1 cellular context compared by ENCODE assay signal in the genomic region with DNA sequence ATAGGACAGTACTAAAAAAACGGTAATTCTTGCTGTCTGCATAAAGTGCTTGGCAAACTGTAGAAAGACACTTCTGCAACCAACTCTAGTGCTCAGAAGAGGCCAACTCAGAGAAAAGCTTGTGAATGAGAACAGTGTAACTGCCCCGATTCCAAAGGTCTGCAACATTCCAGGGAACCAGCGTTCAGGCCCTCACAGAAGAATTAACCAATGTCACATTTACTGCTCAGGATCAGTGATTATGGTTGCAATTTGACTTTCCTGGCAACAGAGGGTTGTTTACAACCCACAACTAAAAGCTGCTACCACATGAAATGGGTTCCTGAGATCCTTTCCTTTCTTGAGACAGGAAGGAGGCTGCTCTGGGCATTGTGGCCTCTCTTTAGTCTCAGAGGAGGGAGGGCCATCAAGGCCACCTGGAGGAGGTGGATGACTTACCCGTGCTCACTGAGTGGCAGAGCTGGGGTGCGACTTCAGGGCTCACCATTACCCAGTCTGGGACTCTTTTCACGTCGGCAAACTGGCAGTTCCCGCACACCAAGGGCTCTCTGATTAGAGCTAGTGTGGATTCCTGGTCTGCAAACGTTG.
TF ChIP-seq lines count a peak whose summit lies in the region.

No MANE protein-coding gene starts in this region.

TF ChIP-seq in GM12878, 131 proteins besides CTCF, POLR2A, EP300 and RAD21:
- TF ChIP-seq KAT2A (conservative IDR thresholded peaks at IDR 0.05; ENCODE audit: control insufficient read depth, low read depth, low read length), result no peak
- no peak for TF ChIP-seq SMC3 (IDR thresholded peaks at IDR 0.05; ENCODE audit: borderline replicate concordance, low read length)
- TF ChIP-seq EZH2 (IDR thresholded peaks at IDR 0.05; ENCODE audit: borderline replicate concordance, control insufficient read depth, low read depth, low read length), result no peak
- no peak for TF ChIP-seq PML (IDR thresholded peaks at IDR 0.05; ENCODE audit: low read length)
- no peak for TF ChIP-seq SMARCA5 (IDR thresholded peaks at IDR 0.05)
- TF ChIP-seq GATAD2B (conservative IDR thresholded peaks at IDR 0.05; ENCODE audit: low read depth), result no peak
- TF ChIP-seq, protein P1, sequence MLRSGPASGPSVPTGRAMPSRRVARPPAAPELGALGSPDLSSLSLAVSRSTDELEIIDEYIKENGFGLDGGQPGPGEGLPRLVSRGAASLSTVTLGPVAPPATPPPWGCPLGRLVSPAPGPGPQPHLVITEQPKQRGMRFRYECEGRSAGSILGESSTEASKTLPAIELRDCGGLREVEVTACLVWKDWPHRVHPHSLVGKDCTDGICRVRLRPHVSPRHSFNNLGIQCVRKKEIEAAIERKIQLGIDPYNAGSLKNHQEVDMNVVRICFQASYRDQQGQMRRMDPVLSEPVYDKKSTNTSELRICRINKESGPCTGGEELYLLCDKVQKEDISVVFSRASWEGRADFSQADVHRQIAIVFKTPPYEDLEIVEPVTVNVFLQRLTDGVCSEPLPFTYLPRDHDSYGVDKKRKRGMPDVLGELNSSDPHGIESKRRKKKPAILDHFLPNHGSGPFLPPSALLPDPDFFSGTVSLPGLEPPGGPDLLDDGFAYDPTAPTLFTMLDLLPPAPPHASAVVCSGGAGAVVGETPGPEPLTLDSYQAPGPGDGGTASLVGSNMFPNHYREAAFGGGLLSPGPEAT (IDR thresholded peaks at IDR 0.05; ENCODE audit: low read depth), result no peak
- no peak for TF ChIP-seq DPF2 (IDR thresholded peaks at IDR 0.05)
- no peak for TF ChIP-seq TARDBP (IDR thresholded peaks at IDR 0.05; ENCODE audit: borderline replicate concordance)
- no peak for TF ChIP-seq ZNF24 (IDR thresholded peaks at IDR 0.05)
- no peak for TF ChIP-seq SIX5 (IDR thresholded peaks at IDR 0.05; ENCODE audit: low read depth, low read length, severe bottlenecking)
